ENCODE assay signal across 8 cellular contexts in the genomic region with DNA sequence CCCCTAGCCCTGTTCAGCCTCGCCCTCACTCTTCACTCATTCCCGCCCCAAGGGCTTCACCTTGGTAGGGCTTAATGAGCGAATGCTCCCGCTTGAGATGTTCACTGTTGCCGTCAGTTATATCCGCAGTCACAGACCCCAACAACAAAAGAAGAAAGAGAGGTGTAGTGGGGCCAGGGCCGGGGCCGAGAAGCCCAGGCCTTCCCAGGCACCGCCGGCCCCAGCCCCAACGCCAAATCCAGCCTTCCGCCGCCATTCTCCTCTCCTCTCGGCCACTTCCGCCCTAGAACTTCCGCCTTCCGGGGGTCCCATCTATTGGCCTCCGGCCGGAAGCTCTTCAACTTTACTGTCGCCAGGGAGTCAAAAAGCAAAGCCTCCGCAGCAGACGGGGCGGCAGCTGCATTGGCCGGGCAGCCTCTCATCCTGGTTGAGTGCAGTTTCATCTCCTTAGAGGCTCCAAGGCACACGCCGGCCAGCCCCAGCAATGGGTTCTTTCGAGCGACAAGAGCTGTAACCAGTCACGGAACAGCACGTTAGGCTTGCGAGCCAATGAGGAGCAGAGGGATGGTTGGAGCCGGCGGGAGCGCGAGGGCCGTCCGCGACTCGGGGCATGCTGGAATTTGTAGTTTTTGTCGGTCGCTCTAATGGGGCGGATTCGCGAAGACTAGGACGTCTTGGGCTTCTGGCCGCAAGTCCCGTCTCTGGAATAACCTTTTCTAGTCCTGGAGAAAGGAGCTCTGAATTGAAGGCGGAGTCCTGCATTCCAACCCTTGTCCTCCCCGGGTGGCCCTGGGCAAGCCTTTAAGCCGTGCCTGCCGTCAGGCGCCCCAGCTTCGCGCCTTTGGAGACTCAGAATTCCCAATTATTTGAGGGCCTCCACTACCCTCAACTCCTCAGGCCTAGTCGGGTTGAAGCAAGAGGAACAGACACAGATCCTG. TPM values are rescaled to one million over a fixed set of nuclear protein-coding genes. Genes with fewer than 3 reads are reported as not detected.
A peak's percentile ranks its signal among the peaks of the same experiment; 100 is the strongest.
DNase-seq lines count a peak whose midpoint lies in the region; ATAC-seq and TF ChIP-seq lines count a peak whose summit lies in the region.

Gene LMAN2, minus strand, starts transcription at position 277 of the 938 bp plus-strand sequence. Its CDS starts 21 bp downstream, at position 256.

- H3K27me3 ChIP-seq in SU-DHL-6 (ENCODE audit: low read length) (no peaks in the 10 kb centered on the region), parathyroid adenoma (ENCODE audit: control insufficient read depth, insufficient read depth, low read length) (no peaks in the 10 kb centered on the region), tibial nerve (no peaks in the 10 kb centered on the region)

- 6 to 12% methylated on average over 36 to 50 of the region's 55 CpGs for WGBS in tibial nerve, 2 donors

- H3K4me3 ChIP-seq in SU-DHL-6 (ENCODE audit: insufficient read depth, low read length, poor library complexity, severe bottlenecking): peak within 1 kb of the TSS; percentile 76
- peak within 1 kb of the TSS; percentile 99 for H3K4me3 ChIP-seq in parathyroid adenoma (ENCODE audit: low read depth, low read length)
- peak within 1 kb of the TSS; percentile 66 to 86 (median 84) for H3K4me3 ChIP-seq in tibial nerve

- H3K9me3 ChIP-seq in SU-DHL-6 (ENCODE audit: insufficient read depth, low read length) (no peaks in the 10 kb centered on the region), parathyroid adenoma (ENCODE audit: control insufficient read depth, low read length) (no peaks in the 10 kb centered on the region), tibial nerve (no peaks in the 10 kb centered on the region)

- H3K9ac ChIP-seq in SU-DHL-6 (ENCODE audit: low read length) (peak within 1 kb of the TSS; percentile 70), parathyroid adenoma (peak within 1 kb of the TSS; percentile 95)

- H3K4me1 ChIP-seq in parathyroid adenoma: peaks cover 9% of the 10 kb centered on the region
- H3K4me1 ChIP-seq in tibial nerve: peaks cover 0 to 46% (median 20%) of the 10 kb centered on the region in 4 donors

- ATAC-seq in HG02678 (IDR thresholded peaks at IDR 0.05; ENCODE audit: unreplicated experiment): peak; percentile 93
- ATAC-seq in activated naive CD8-positive, alpha-beta T cell treated with anti-CD3 and anti-CD28 coated beads, Interleukin-2, amount 10 ng/mL, durations not matched to agents 7 days and 5 days (ENCODE audit: low read depth): peak; percentile 99
- peak; percentile 99 for ATAC-seq in Right ventricle myocardium superior (ENCODE audit: poor library complexity)

- H3K27ac ChIP-seq in SU-DHL-6 (ENCODE audit: low read depth, low read length): peak within 1 kb of the TSS; percentile 95
- peak within 1 kb of the TSS; percentile 93 for H3K27ac ChIP-seq in parathyroid adenoma
- H3K27ac ChIP-seq in tibial nerve: peak within 1 kb of the TSS; percentile 64 to 91 (median 88)

- peak within 1 kb of the TSS; percentile 100 for H3K27ac Mint-ChIP-seq in activated naive CD8-positive, alpha-beta T cell treated with anti-CD3 and anti-CD28 coated beads, Interleukin-2, amount 10 ng/mL, durations not matched to agents 7 days and 5 days

- peak within 1 kb of the TSS; percentile 97 for H3K4me2 ChIP-seq in SU-DHL-6 (ENCODE audit: low read depth, low read length, poor library complexity, severe bottlenecking)
- peak within 1 kb of the TSS; percentile 92 for H3K4me2 ChIP-seq in parathyroid adenoma (ENCODE audit: low read length)

- no peaks in the 10 kb centered on the region for H3K9me2 ChIP-seq in SU-DHL-6 (replicated peaks; ENCODE audit: insufficient read depth, low read length)

- H3F3A ChIP-seq in SU-DHL-6 (ENCODE audit: insufficient read depth): peaks cover 3% of the 10 kb centered on the region; the same call in 1 of the 2 replicates

- intact Hi-C loops in Right ventricle myocardium superior (cut with DNase I): no loop called here

- H3K79me2 ChIP-seq in SU-DHL-6 (ENCODE audit: insufficient read depth, low read length): peaks cover 47% of the 10 kb centered on the region
- peaks cover 10% of the 10 kb centered on the region for H3K79me2 ChIP-seq in parathyroid adenoma

- TF ChIP-seq CTCF in GM10266 (IDR thresholded peaks at IDR 0.05; ENCODE audit: control insufficient read depth, insufficient read depth, low read depth, missing control alignments) (no peak), SU-DHL-6 (IDR thresholded peaks at IDR 0.05; ENCODE audit: insufficient read depth, low read length, poor library complexity, severe bottlenecking) (no peak), parathyroid adenoma (IDR thresholded peaks at IDR 0.05) (no peak), tibial nerve (IDR thresholded peaks at IDR 0.05) (no peak)

- H3K4me1 Mint-ChIP-seq in activated naive CD8-positive, alpha-beta T cell treated with anti-CD3 and anti-CD28 coated beads, Interleukin-2, amount 10 ng/mL, durations not matched to agents 7 days and 5 days: peaks cover 52% of the 10 kb centered on the region

- POLR2A ChIA-PET in activated naive CD8-positive, alpha-beta T cell treated with anti-CD3 and anti-CD28 coated beads, Interleukin-2, amount 10 ng/mL, durations not matched to agents 7 days and 5 days (lab: Charles Lee): interaction anchor here (0.6 to 3.1 kb wide), 16 partner anchors 9 to 814 kb away, joined by 3 to 19 read pairs (median 4); partner anchors contain the start of genes GRK6 and RNF44

- peak; percentile 66 to 89 for TF ChIP-seq EP300 in tibial nerve (IDR thresholded peaks at IDR 0.05)

- peaks cover 6% of the 10 kb centered on the region; the same call in 1 of the 2 replicates for H3K36me3 ChIP-seq in SU-DHL-6 (ENCODE audit: low read length)
- H3K36me3 ChIP-seq in parathyroid adenoma (ENCODE audit: control insufficient read depth, insufficient read depth, low read length): no peaks in the 10 kb centered on the region
- peaks cover 0 to 26% (median 0%) of the 10 kb centered on the region in 3 donors for H3K36me3 ChIP-seq in tibial nerve

- peak within 1 kb of the TSS; percentile 99 for H3K4me3 Mint-ChIP-seq in activated naive CD8-positive, alpha-beta T cell treated with anti-CD3 and anti-CD28 coated beads, Interleukin-2, amount 10 ng/mL, durations not matched to agents 7 days and 5 days

- TF ChIP-seq POLR2A in tibial nerve (IDR thresholded peaks at IDR 0.05): no peak

- peaks cover 12% of the 10 kb centered on the region for H3K9me3 Mint-ChIP-seq in activated naive CD8-positive, alpha-beta T cell treated with anti-CD3 and anti-CD28 coated beads, Interleukin-2, amount 10 ng/mL, durations not matched to agents 7 days and 5 days

- peak within 1 kb of the TSS; percentile 72 for H2AFZ ChIP-seq in SU-DHL-6 (ENCODE audit: low read depth, low read length, severe bottlenecking)
- peak within 1 kb of the TSS; percentile 89 for H2AFZ ChIP-seq in parathyroid adenoma

- H3K27me3 Mint-ChIP-seq in activated naive CD8-positive, alpha-beta T cell treated with anti-CD3 and anti-CD28 coated beads, Interleukin-2, amount 10 ng/mL, durations not matched to agents 7 days and 5 days: no peaks in the 10 kb centered on the region

- H3K36me3 Mint-ChIP-seq in activated naive CD8-positive, alpha-beta T cell treated with anti-CD3 and anti-CD28 coated beads, Interleukin-2, amount 10 ng/mL, durations not matched to agents 7 days and 5 days: peaks cover 13% of the 10 kb centered on the region

- no peaks in the 10 kb centered on the region; the same call in 1 of the 2 replicates for H4K20me1 ChIP-seq in SU-DHL-6 (ENCODE audit: low read depth, low read length)

- DNase-seq in GM10266 (ENCODE audit: extremely low spot score): peak; percentile 93
- DNase-seq in NCI-H128 (lab: John Stamatoyannopoulos, UW; ENCODE audit: unreplicated experiment): peak; percentile 75
- DNase-seq in activated naive CD8-positive, alpha-beta T cell treated with anti-CD3 and anti-CD28 coated beads, Interleukin-2, amount 10 ng/mL, durations not matched to agents 7 days and 5 days: peak; percentile 87
- peak; percentile 95 for DNase-seq in Right ventricle myocardium superior
- DNase-seq in tibial nerve (ENCODE audit: low spot score in 2 of 2): peak; percentile 85 to 96

RNA-seq across cellular contexts. Expression of gene LMAN2, which starts in this region (rescaled TPM):
- total RNA-seq in activated naive CD8-positive, alpha-beta T cell treated with anti-CD3 and anti-CD28 coated beads, Interleukin-2, amount 10 ng/mL, durations not matched to agents 7 days and 5 days: 100 to 1,000 TPM; 110 to 116 TPM
- total RNA-seq in Right ventricle myocardium superior (56.8 TPM), tibial nerve (100 to 1,000 TPM; 144 to 179 (median 154) TPM)

Comparison
In these comparisons a context has a peak if more than half of its experiments do, and no peak if none do; other contexts are left out.
1. Peak in every context shown above with its lines: DNase-seq, ATAC-seq, H3K4me3 ChIP-seq and H3K27ac ChIP-seq.